11 cellular contexts compared by ENCODE assay signal in genomic region chr1:207259391-207259790, GRCh38.
DNase-seq lines count a peak whose midpoint lies in the region; ATAC-seq and TF ChIP-seq lines count a peak whose summit lies in the region.
"Had no signal": no experiment of that assay in that cellular context is flagged by ENCODE, and none has a peak within 500 bp of the region (broad histone marks: within the 10 kb centered on the region; RNA-seq: fewer than 3 reads in every experiment).

No MANE protein-coding gene starts in this region.

- peaks cover 12% of the 10 kb centered on the region; the same call in 1 of the 2 replicates for H3K9me3 ChIP-seq in DOHH2 (ENCODE audit: control insufficient read depth, insufficient read depth, low read length)

- H3K4me2 ChIP-seq in DOHH2 (ENCODE audit: low read length) = no peak overlapping the region

- no peaks in the 10 kb centered on the region; the same call in 1 of the 2 replicates for H3K36me3 ChIP-seq in DOHH2 (ENCODE audit: control insufficient read depth, low read length)

- H3K79me2 ChIP-seq in DOHH2 (ENCODE audit: control insufficient read depth, low read length) = no peaks in the 10 kb centered on the region

- H3K27ac ChIP-seq in DOHH2 (ENCODE audit: low read depth, low read length) = no peak overlapping the region
- H3K27ac ChIP-seq: RWPE1 had no signal

- H3K4me1 ChIP-seq in DOHH2 (ENCODE audit: control insufficient read depth, low read length) = peaks cover 25% of the 10 kb centered on the region

- no peaks in the 10 kb centered on the region for H3K9me2 ChIP-seq in DOHH2 (replicated peaks; ENCODE audit: control insufficient read depth, low read length)

- no peak overlapping the region for H3K4me3 ChIP-seq in DOHH2 (ENCODE audit: low read length)

- H4K20me1 ChIP-seq in DOHH2 (ENCODE audit: control insufficient read depth, insufficient read depth, low read depth, low read length) = no peaks in the 10 kb centered on the region

- DNase-seq in OCI-M1 (lab: John Stamatoyannopoulos, UW) = peak; percentile 51
- peak; percentile 22 for DNase-seq in myocyte (ENCODE audit: low read depth)
- DNase-seq in activated T-cell treated with anti-CD3 and anti-CD28 coated beads for 4 hours = no peak
- DNase-seq in SKM-1 treated with dmso at 0.1 percent for 144 hours (lab: John Stamatoyannopoulos, UW; ENCODE audit: unreplicated experiment) = no peak
- DNase-seq in head of caudate nucleus = no peak
- DNase-seq: activated T-cell treated with anti-CD3 and anti-CD28 coated beads, Interleukin-2, amount 50 U/mL, for 48 hours; stimulated activated naive CD4-positive, alpha-beta T cell treated with Interleukin-2 at 50 U/mL for 16 hours had no signal

- peak; percentile 27 for TF ChIP-seq CTCF in DOHH2 (IDR thresholded peaks at IDR 0.05; ENCODE audit: low read depth, low read length, poor library complexity, severe bottlenecking)

- ATAC-seq in esophagus mucosa = peak; percentile 56
- no peak for ATAC-seq in activated CD4-positive, CD25-positive, alpha-beta regulatory T cell treated with anti-CD3 and anti-CD28 coated beads, Interleukin-2, amount 50 U/mL, for 24 hours

- no peaks in the 10 kb centered on the region for H3K27me3 ChIP-seq in DOHH2 (ENCODE audit: control insufficient read depth, low read length)

- intact Hi-C loops in head of caudate nucleus (cut with DNase I) = no loop called here

- H3F3A ChIP-seq in DOHH2 (ENCODE audit: control insufficient read depth, insufficient read depth) = no peaks in the 10 kb centered on the region

Comparison
In these comparisons a context has a peak if more than half of its experiments do, and no peak if none do; other contexts are left out.
1. DNase-seq: peak in OCI-M1 (single experiment) and myocyte (single experiment); none in activated T-cell treated with anti-CD3 and anti-CD28 coated beads for 4 hours (single experiment), SKM-1 treated with dmso at 0.1 percent for 144 hours (single experiment) and head of caudate nucleus (0 of 42).